8 cellular contexts compared by ENCODE assay signal in genomic region chrX:154368630-154369452, GRCh38. TPM values are rescaled to one million over a fixed set of nuclear protein-coding genes. Genes with fewer than 3 reads are reported as not detected.
A peak's percentile ranks its signal among the peaks of the same experiment; 100 is the strongest.
DNase-seq lines count a peak whose midpoint lies in the region; ATAC-seq and TF ChIP-seq lines count a peak whose summit lies in the region.

No MANE protein-coding gene starts in this region.

- H3K9me3 Mint-ChIP-seq in activated naive CD4-positive, alpha-beta T cell treated with anti-CD3 and anti-CD28 coated beads, Interleukin-2, amount 10 ng/mL, durations not matched to agents 7 days and 5 days = no peaks in the 10 kb centered on the region

- 1% methylated on average over 10 to 14 of the region's 16 CpGs for WGBS in heart right ventricle, 2 donors

- no peaks in the 10 kb centered on the region for H3K27me3 Mint-ChIP-seq in activated naive CD4-positive, alpha-beta T cell treated with anti-CD3 and anti-CD28 coated beads, Interleukin-2, amount 10 ng/mL, durations not matched to agents 7 days and 5 days

- no peak for TF ChIP-seq CTCF in heart right ventricle (IDR thresholded peaks at IDR 0.05)
- no peak for TF ChIP-seq CTCF in gastrocnemius medialis (IDR thresholded peaks at IDR 0.05 in 4 of 5, conservative IDR thresholded peaks at IDR 0.05 in 1 of 5)

- H3K4me1 Mint-ChIP-seq in activated naive CD4-positive, alpha-beta T cell treated with anti-CD3 and anti-CD28 coated beads, Interleukin-2, amount 10 ng/mL, durations not matched to agents 7 days and 5 days = peaks cover 31% of the 10 kb centered on the region

- peak overlapping the region; percentile 46 to 92 (median 80) for H3K4me3 ChIP-seq in heart right ventricle
- peak overlapping the region; percentile 28 to 68 (median 52) for H3K4me3 ChIP-seq in gastrocnemius medialis

- H3K4me3 Mint-ChIP-seq in activated naive CD4-positive, alpha-beta T cell treated with anti-CD3 and anti-CD28 coated beads, Interleukin-2, amount 10 ng/mL, durations not matched to agents 7 days and 5 days = peak overlapping the region; percentile 91

- peak overlapping the region; percentile 87 for H3K27ac Mint-ChIP-seq in activated naive CD4-positive, alpha-beta T cell treated with anti-CD3 and anti-CD28 coated beads, Interleukin-2, amount 10 ng/mL, durations not matched to agents 7 days and 5 days

- DNase-seq in GF-D8 (lab: John Stamatoyannopoulos, UW) (peak; percentile 85), HS-5 (ENCODE audit: low read depth) (peak; percentile 85), SK-MEL-5 (ENCODE audit: low read depth, low spot score) (peak; percentile 40), heart right ventricle (peak; percentile 71 to 74), gastrocnemius medialis (peak; percentile 33 to 68), NCI-H2081 treated with DMSO at 0.1 percent for 48 hours (lab: John Stamatoyannopoulos, UW) (no peak), NCI-H524 treated with DMSO at 0.1 percent for 48 hours (lab: John Stamatoyannopoulos, UW) (no peak)
- peak; percentile 91 for DNase-seq in activated naive CD4-positive, alpha-beta T cell treated with anti-CD3 and anti-CD28 coated beads, Interleukin-2, amount 10 ng/mL, durations not matched to agents 7 days and 5 days

- H3K9me3 ChIP-seq in heart right ventricle = peaks cover 0 to 10% (median 0%) of the 10 kb centered on the region in 11 donors
- H3K9me3 ChIP-seq in gastrocnemius medialis = no peaks in the 10 kb centered on the region

- H3K36me3 Mint-ChIP-seq in activated naive CD4-positive, alpha-beta T cell treated with anti-CD3 and anti-CD28 coated beads, Interleukin-2, amount 10 ng/mL, durations not matched to agents 7 days and 5 days = peaks cover 19% of the 10 kb centered on the region

- H3K4me1 ChIP-seq in heart right ventricle (peaks cover 9 to 65% (median 47%) of the 10 kb centered on the region in 9 donors), gastrocnemius medialis (peaks cover under 1 to 14% of the 10 kb centered on the region in 2 donors)

- intact Hi-C loops in heart right ventricle (cut with DNase I) (no loop called here), gastrocnemius medialis (cut with DNase I; ENCODE audit: low total_unique reads) (no loop called here)

- TF ChIP-seq POLR2A in gastrocnemius medialis (IDR thresholded peaks at IDR 0.05) = no peak

- in situ Hi-C loops in SK-MEL-5 (cut with HindIII; ENCODE audit: low pct_unique_long_range_greater_than_20kb, low sequenced_read_pairs) = no loop called here
- in situ Hi-C loops in gastrocnemius medialis (cut with MboI; ENCODE audit: low sequenced_read_pairs in 4 of 4) = no loop called here

- H3K36me3 ChIP-seq in heart right ventricle (peaks cover 0 to 45% (median 19%) of the 10 kb centered on the region in 9 donors), gastrocnemius medialis (no peaks in the 10 kb centered on the region)

- peak; percentile 12 to 60 (median 44) for ATAC-seq in heart right ventricle
- ATAC-seq in gastrocnemius medialis = peak; percentile 16 to 17

- H3K27ac ChIP-seq in heart right ventricle (peak overlapping the region; percentile 85 to 100 (median 97)), gastrocnemius medialis (peak overlapping the region; percentile 77 to 83 (median 80))

- no peaks in the 10 kb centered on the region for H3K27me3 ChIP-seq in heart right ventricle
- H3K27me3 ChIP-seq in gastrocnemius medialis = no peaks in the 10 kb centered on the region

- CTCF ChIA-PET in activated naive CD4-positive, alpha-beta T cell treated with anti-CD3 and anti-CD28 coated beads, Interleukin-2, amount 10 ng/mL, durations not matched to agents 7 days and 5 days (lab: Charles Lee) = no interaction called here

RNA-seq across cellular contexts. Expression of gene FLNA, which starts 5.6 kb away (rescaled TPM):
- 108 and 138 TPM in 2 replicates for total RNA-seq in SK-MEL-5 (2014; rRNA removed; shearing (Covaris generic))
- 114 and 154 TPM in 2 replicates for polyA plus RNA-seq in SK-MEL-5 (2015; cell fraction: cytosol; rRNA removed)
- 164 and 180 TPM in 2 replicates for polyA plus RNA-seq in SK-MEL-5 (2015; cell fraction: nucleus; rRNA removed)
- total RNA-seq in heart right ventricle = 100 to 1,000 TPM; 139 to 288 (median 181) TPM
- polyA plus RNA-seq in heart right ventricle = 100 to 1,000 TPM; 368 to 442 TPM
- 100 to 1,000 TPM in 1 of 4 donors, 10 to 100 TPM in 3; 23.9 to 128 (median 88.9) TPM for total RNA-seq in gastrocnemius medialis

RNA-seq across cellular contexts. Expression of gene EMD, which starts 10.3 kb away (rescaled TPM):
- total RNA-seq in SK-MEL-5 (2014; rRNA removed; shearing (Covaris generic)) = 15.4 and 21.3 TPM in 2 replicates
- 66.5 and 77.3 TPM in 2 replicates for polyA plus RNA-seq in SK-MEL-5 (2015; cell fraction: cytosol; rRNA removed)
- polyA plus RNA-seq in SK-MEL-5 (2015; cell fraction: nucleus; rRNA removed) = 119 and 130 TPM in 2 replicates
- 10 to 100 TPM; 47.8 to 74.1 (median 59.6) TPM for total RNA-seq in heart right ventricle
- polyA plus RNA-seq in heart right ventricle = 100 to 1,000 TPM in 1 of 2 donors, 10 to 100 TPM in 1; 54.8 to 170 TPM
- total RNA-seq in gastrocnemius medialis = 10 to 100 TPM; 36.2 to 61.5 (median 53.2) TPM

RNA-seq across cellular contexts. Expression of gene RPL10, which starts 29.3 kb away (rescaled TPM):
- 3,421 and 3,578 TPM in 2 replicates for total RNA-seq in SK-MEL-5 (2014; rRNA removed; shearing (Covaris generic))
- polyA plus RNA-seq in SK-MEL-5 (2015; cell fraction: cytosol; rRNA removed) = 4,659 and 5,421 TPM in 2 replicates
- polyA plus RNA-seq in SK-MEL-5 (2015; cell fraction: nucleus; rRNA removed) = 1,251 and 1,421 TPM in 2 replicates
- total RNA-seq in heart right ventricle (1,000 to 10,000 TPM; 1,543 to 2,503 (median 1,867) TPM), gastrocnemius medialis (1,000 to 10,000 TPM; 3,899 to 6,066 (median 5,720) TPM)
- polyA plus RNA-seq in heart right ventricle = 1,000 to 10,000 TPM; 2,102 to 7,085 TPM

RNA-seq across cellular contexts. Expression of gene DNASE1L1, which starts 40.2 kb away (rescaled TPM):
- 53.4 and 56.8 TPM in 2 replicates for total RNA-seq in SK-MEL-5 (2014; rRNA removed; shearing (Covaris generic))
- polyA plus RNA-seq in SK-MEL-5 (2015; cell fraction: cytosol; rRNA removed) = 70.7 and 87.8 TPM in 2 replicates
- 38.6 and 38.8 TPM in 2 replicates for polyA plus RNA-seq in SK-MEL-5 (2015; cell fraction: nucleus; rRNA removed)
- total RNA-seq in heart right ventricle (10 to 100 TPM; 35.2 to 57.1 (median 46.9) TPM), gastrocnemius medialis (100 to 1,000 TPM in 3 of 4 donors, 10 to 100 TPM in 1; 88.4 to 148 (median 116) TPM)
- polyA plus RNA-seq in heart right ventricle = 10 to 100 TPM; 27.2 to 55.0 TPM

RNA-seq across cellular contexts. Expression of gene TAFAZZIN, which starts 42.5 kb away (rescaled TPM):
- total RNA-seq in SK-MEL-5 (2014; rRNA removed; shearing (Covaris generic)) = 17.6 and 25.3 TPM in 2 replicates
- polyA plus RNA-seq in SK-MEL-5 (2015; cell fraction: cytosol; rRNA removed) = 18.6 and 20.8 TPM in 2 replicates
- 407 and 423 TPM in 2 replicates for polyA plus RNA-seq in SK-MEL-5 (2015; cell fraction: nucleus; rRNA removed)
- 10 to 100 TPM; 28.4 to 42.6 (median 33.7) TPM for total RNA-seq in heart right ventricle
- 100 to 1,000 TPM in 1 of 2 donors, 10 to 100 TPM in 1; 38.2 to 112 TPM for polyA plus RNA-seq in heart right ventricle
- 10 to 100 TPM; 17.6 to 28.3 (median 20.1) TPM for total RNA-seq in gastrocnemius medialis

Comparison
In these comparisons a context has a peak if more than half of its experiments do, and no peak if none do; other contexts are left out.
1. DNase-seq: peak in GF-D8 (single experiment), HS-5 (single experiment), SK-MEL-5 (single experiment), activated naive CD4-positive, alpha-beta T cell treated with anti-CD3 and anti-CD28 coated beads, Interleukin-2, amount 10 ng/mL, durations not matched to agents 7 days and 5 days (single experiment), heart right ventricle (2 of 2) and gastrocnemius medialis (2 of 2); none in NCI-H2081 treated with DMSO at 0.1 percent for 48 hours (single experiment) and NCI-H524 treated with DMSO at 0.1 percent for 48 hours (single experiment).